8 cellular contexts compared by ENCODE assay signal in genomic region chr3:9843715-9844438, GRCh38. TPM values are rescaled to one million over a fixed set of nuclear protein-coding genes. Genes with fewer than 3 reads are reported as not detected.
A peak's percentile ranks its signal among the peaks of the same experiment; 100 is the strongest.
DNase-seq lines count a peak whose midpoint lies in the region; ATAC-seq and TF ChIP-seq lines count a peak whose summit lies in the region.

Gene RPUSD3 (minus strand): TSS chr3:9844008. CDS start chr3:9843990, 18 bp downstream.

- H3K27ac Mint-ChIP-seq in chondrocyte (ENCODE audit: unreplicated experiment) = peak within 1 kb of the TSS; percentile 89

- no peak for TF ChIP-seq CTCF in AG09309 (IDR thresholded peaks at IDR 0.05; ENCODE audit: control insufficient read depth, insufficient read depth, low read depth, low read length, missing control alignments)
- TF ChIP-seq CTCF in chondrocyte (IDR thresholded peaks at IDR 0.05) = no peak
- TF ChIP-seq CTCF in kidney epithelial cell (IDR thresholded peaks at IDR 0.05; ENCODE audit: insufficient read depth, low read length, poor library complexity, severe bottlenecking) = no peak

- no peaks in the 10 kb centered on the region for H3K27me3 Mint-ChIP-seq in chondrocyte (ENCODE audit: low read depth)

- peak within 1 kb of the TSS; percentile 97 for H3K4me3 Mint-ChIP-seq in chondrocyte (ENCODE audit: unreplicated experiment)

- H3K36me3 ChIP-seq in kidney epithelial cell (ENCODE audit: control insufficient read depth, insufficient read depth, low read length) = peaks cover 5% of the 10 kb centered on the region

- peaks cover 22% of the 10 kb centered on the region for H3K4me1 Mint-ChIP-seq in chondrocyte (ENCODE audit: low read depth)

- peak within 1 kb of the TSS; percentile 90 for H3K4me3 ChIP-seq in AG09309 (ENCODE audit: control insufficient read depth, low read depth, low read length)
- peak within 1 kb of the TSS; percentile 85 for H3K4me3 ChIP-seq in kidney epithelial cell (ENCODE audit: low read depth, low read length)

- ATAC-seq in GM19023 (IDR thresholded peaks at IDR 0.05; ENCODE audit: unreplicated experiment) (peak; percentile 98), HG03280 (IDR thresholded peaks at IDR 0.05; ENCODE audit: unreplicated experiment) (peak; percentile 98)

- H3K36me3 Mint-ChIP-seq in chondrocyte (ENCODE audit: low read depth) = peaks cover 14% of the 10 kb centered on the region

- H3K27me3 ChIP-seq in kidney epithelial cell (ENCODE audit: control insufficient read depth, insufficient read depth, low read length) = no peaks in the 10 kb centered on the region

- DNase-seq in AG09309 (ENCODE audit: low read depth) (peak; percentile 83), NCI-H510A treated with DMSO at 0.1 percent for 48 hours (lab: John Stamatoyannopoulos, UW) (peak; percentile 44), chondrocyte (ENCODE audit: low spot score) (peak; percentile 98), kidney epithelial cell (ENCODE audit: low read depth) (peak; percentile 55)
- DNase-seq in activated CD4-positive, alpha-beta T cell treated with anti-CD3 and anti-CD28 coated beads for 24 hours (ENCODE audit: low read depth in 2 of 2) = peak; percentile 96 to 97
- peak; percentile 92 to 94 for DNase-seq in stimulated activated CD4-positive, alpha-beta T cell treated with anti-CD3 and anti-CD28 coated beads, Interleukin-15, amount 100 ng/mL, for 48 hours (ENCODE audit: low read depth in 2 of 2)

- H3K9me3 Mint-ChIP-seq in chondrocyte (ENCODE audit: low read depth) = no peaks in the 10 kb centered on the region

RNA-seq across cellular contexts. Expression of gene RPUSD3, which starts in this region (rescaled TPM):
- total RNA-seq in chondrocyte (26.9 to 31.4 TPM (median 27.7 TPM) in 3 replicates), kidney epithelial cell (45.9 and 52.6 TPM in 2 replicates)

Comparison
In these comparisons a context has a peak if more than half of its experiments do, and no peak if none do; other contexts are left out.
1. Peak in every context shown above with its lines: DNase-seq, ATAC-seq and H3K4me3 ChIP-seq.
2. DNase-seq: peak in every context shown above with its lines; median percentile 98 in chondrocyte; 96 in activated CD4-positive, alpha-beta T cell treated with anti-CD3 and anti-CD28 coated beads for 24 hours; 93 in stimulated activated CD4-positive, alpha-beta T cell treated with anti-CD3 and anti-CD28 coated beads, Interleukin-15, amount 100 ng/mL, for 48 hours; 83 in AG09309; 55 in kidney epithelial cell; 44 in NCI-H510A treated with DMSO at 0.1 percent for 48 hours.